8 cellular contexts compared by ENCODE assay signal in the genomic region with DNA sequence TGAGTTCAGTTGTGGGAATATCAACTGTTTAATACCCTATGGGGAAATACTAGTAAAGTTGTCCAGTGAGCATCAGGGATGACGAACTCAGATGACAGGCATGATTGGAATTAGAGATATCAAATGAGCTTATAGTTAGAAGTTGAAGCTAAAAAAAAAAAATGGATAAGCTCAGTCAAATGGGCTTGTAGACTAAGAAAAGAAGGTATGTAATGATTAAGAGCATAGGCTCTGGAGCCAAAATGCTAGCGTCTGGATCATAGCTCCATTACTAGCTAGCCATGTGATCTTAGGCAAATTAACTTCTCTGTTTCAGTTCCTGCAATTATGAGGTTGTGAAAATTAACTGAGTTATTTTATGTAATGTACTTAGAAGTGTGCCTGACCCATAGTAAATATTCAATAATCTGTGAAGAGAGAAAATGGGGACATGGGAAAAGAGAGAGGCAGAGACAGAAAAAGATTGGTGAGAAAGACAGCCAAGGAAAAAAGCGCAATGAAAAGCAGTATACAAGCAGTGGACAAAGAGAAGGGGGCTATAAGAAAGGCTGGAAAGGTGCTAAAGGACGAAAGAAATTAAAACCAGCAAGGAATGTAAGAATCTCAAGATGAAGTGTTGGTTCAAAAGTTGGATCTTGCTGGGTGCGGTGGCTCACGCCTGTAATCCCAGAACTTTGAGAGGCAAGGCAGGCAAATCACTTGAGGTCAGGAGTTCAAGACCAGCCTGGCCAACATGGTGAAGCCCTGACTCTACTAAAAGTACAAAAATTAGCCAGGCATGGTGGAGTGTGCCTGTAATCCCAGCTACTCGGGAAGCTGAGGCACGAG.
A peak's percentile ranks its signal among the peaks of the same experiment; 100 is the strongest.
DNase-seq lines count a peak whose midpoint lies in the region; ATAC-seq, FAIRE-seq and TF ChIP-seq lines count a peak whose summit lies in the region.

No MANE protein-coding gene starts in this region.

- ATAC-seq in GM21737 (IDR thresholded peaks at IDR 0.05; ENCODE audit: unreplicated experiment): peak; percentile 39
- peak; percentile 53 for ATAC-seq in upper lobe of right lung

- TF ChIP-seq CTCF in cardiac fibroblast (IDR thresholded peaks at IDR 0.05; ENCODE audit: low read depth, low read length) (no peak), upper lobe of right lung (IDR thresholded peaks at IDR 0.05) (no peak)

- no peaks in the 10 kb centered on the region for H3K36me3 ChIP-seq in KOPT-K1 (ENCODE audit: insufficient read depth, low read length)
- no peaks in the 10 kb centered on the region for H3K36me3 ChIP-seq in upper lobe of right lung

- no peaks in the 10 kb centered on the region for H3K27me3 ChIP-seq in upper lobe of right lung

- no peak for TF ChIP-seq POLR2A in GM12891 (IDR thresholded peaks at IDR 0.05; ENCODE audit: low read depth, low read length)

- H3K4me3 ChIP-seq in cardiac fibroblast (replicated peaks in 1 of 2; ENCODE audit: low read depth in 2 of 2, low read length in 2 of 2) (no peak overlapping the region), upper lobe of right lung (no peak overlapping the region)

- H3K4me1 ChIP-seq in upper lobe of right lung: peaks cover 39% of the 10 kb centered on the region

- DNase-seq in GM12891 (ENCODE audit: insufficient read length, low spot score) (no peak), cardiac fibroblast (ENCODE audit: low read depth in 2 of 2) (peak; percentile 88 to 97), upper lobe of right lung (no peak), middle frontal gyrus (ENCODE audit: extremely low spot score, low spot score) (no peak), ecto neural progenitor cell (ENCODE audit: low spot score) (no peak)
- no peak for DNase-seq in stimulated activated naive CD4-positive, alpha-beta T cell treated with Interleukin-2 at 50 U/mL for 16 hours (lab: John Stamatoyannopoulos, UW)

- H3K27ac ChIP-seq in KOPT-K1 (ENCODE audit: low read depth, low read length, poor library complexity, severe bottlenecking) (peak overlapping the region; percentile 98), upper lobe of right lung (peak overlapping the region; percentile 74)

- no peak for FAIRE-seq in GM12891 (lab: Jason Lieb, UNC)

- intact Hi-C loops in upper lobe of right lung (cut with DNase I): no loop called here

- H3K9me3 ChIP-seq in KOPT-K1 (ENCODE audit: insufficient read depth, low read length, poor library complexity, severe bottlenecking) (peaks cover under 1% of the 10 kb centered on the region), upper lobe of right lung (no peaks in the 10 kb centered on the region)

TF ChIP-seq in GM12891, 5 proteins besides CTCF, POLR2A, EP300 and RAD21:
- TF ChIP-seq SPI1 (IDR thresholded peaks at IDR 0.05; ENCODE audit: low read depth, low read length): peak; percentile 88
- no peak for TF ChIP-seq PAX5 (IDR thresholded peaks at IDR 0.05; ENCODE audit: insufficient read depth, low read length, severe bottlenecking)

Comparison
In these comparisons a context has a peak if more than half of its experiments do, and no peak if none do; other contexts are left out.
1. DNase-seq: peak in cardiac fibroblast (2 of 2); none in GM12891 (single experiment), upper lobe of right lung (single experiment), stimulated activated naive CD4-positive, alpha-beta T cell treated with Interleukin-2 at 50 U/mL for 16 hours (single experiment), middle frontal gyrus (single experiment) and ecto neural progenitor cell (single experiment).